Comparison of ENCODE assay signal across 1 cellular context in the genomic region with DNA sequence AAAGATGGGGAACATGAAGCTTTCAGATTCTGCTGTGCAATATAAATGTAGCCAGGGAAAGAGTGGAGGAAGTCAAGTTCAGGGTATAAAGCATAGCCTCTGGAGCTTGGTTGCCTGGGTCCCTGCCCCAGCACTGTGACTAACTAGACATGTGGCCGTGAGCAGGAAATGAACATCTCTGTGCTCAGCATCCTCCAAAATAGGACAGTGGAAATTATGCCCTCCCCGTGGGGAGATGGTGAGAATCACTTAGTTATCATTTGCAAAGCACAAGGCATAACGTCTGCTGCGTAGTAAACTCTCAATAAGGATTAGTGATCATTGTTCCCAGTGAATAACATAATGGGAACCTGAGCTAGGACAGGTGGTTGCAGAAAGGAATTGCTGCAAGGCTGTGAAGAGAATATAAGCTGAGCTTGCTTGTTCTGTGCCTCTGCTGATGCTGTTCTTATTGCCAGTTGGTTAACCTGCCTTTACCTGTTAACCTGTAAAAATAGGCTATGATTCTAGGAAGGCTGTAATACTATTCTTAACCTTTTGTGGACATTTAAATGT.
TF ChIP-seq lines count a peak whose summit lies in the region.

No MANE protein-coding gene starts in this region.

TF ChIP-seq in GM23338, 12 proteins besides CTCF, POLR2A, EP300 and RAD21 (continued from another document):
- TF ChIP-seq, protein P1, sequence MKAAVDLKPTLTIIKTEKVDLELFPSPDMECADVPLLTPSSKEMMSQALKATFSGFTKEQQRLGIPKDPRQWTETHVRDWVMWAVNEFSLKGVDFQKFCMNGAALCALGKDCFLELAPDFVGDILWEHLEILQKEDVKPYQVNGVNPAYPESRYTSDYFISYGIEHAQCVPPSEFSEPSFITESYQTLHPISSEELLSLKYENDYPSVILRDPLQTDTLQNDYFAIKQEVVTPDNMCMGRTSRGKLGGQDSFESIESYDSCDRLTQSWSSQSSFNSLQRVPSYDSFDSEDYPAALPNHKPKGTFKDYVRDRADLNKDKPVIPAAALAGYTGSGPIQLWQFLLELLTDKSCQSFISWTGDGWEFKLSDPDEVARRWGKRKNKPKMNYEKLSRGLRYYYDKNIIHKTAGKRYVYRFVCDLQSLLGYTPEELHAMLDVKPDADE (IDR thresholded peaks at IDR 0.05): no peak
- TF ChIP-seq JUNB (IDR thresholded peaks at IDR 0.05; ENCODE audit: unreplicated experiment) (no peak), ZNF114 (CRISPR knock-in tag; IDR thresholded peaks at IDR 0.05) (no peak), STAT1 (IDR thresholded peaks at IDR 0.05; ENCODE audit: unreplicated experiment) (no peak)
- TF ChIP-seq, protein P2, sequence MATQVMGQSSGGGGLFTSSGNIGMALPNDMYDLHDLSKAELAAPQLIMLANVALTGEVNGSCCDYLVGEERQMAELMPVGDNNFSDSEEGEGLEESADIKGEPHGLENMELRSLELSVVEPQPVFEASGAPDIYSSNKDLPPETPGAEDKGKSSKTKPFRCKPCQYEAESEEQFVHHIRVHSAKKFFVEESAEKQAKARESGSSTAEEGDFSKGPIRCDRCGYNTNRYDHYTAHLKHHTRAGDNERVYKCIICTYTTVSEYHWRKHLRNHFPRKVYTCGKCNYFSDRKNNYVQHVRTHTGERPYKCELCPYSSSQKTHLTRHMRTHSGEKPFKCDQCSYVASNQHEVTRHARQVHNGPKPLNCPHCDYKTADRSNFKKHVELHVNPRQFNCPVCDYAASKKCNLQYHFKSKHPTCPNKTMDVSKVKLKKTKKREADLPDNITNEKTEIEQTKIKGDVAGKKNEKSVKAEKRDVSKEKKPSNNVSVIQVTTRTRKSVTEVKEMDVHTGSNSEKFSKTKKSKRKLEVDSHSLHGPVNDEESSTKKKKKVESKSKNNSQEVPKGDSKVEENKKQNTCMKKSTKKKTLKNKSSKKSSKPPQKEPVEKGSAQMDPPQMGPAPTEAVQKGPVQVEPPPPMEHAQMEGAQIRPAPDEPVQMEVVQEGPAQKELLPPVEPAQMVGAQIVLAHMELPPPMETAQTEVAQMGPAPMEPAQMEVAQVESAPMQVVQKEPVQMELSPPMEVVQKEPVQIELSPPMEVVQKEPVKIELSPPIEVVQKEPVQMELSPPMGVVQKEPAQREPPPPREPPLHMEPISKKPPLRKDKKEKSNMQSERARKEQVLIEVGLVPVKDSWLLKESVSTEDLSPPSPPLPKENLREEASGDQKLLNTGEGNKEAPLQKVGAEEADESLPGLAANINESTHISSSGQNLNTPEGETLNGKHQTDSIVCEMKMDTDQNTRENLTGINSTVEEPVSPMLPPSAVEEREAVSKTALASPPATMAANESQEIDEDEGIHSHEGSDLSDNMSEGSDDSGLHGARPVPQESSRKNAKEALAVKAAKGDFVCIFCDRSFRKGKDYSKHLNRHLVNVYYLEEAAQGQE (IDR thresholded peaks at IDR 0.05; ENCODE audit: unreplicated experiment): no peak
